8 cellular contexts compared by ENCODE assay signal in the genomic region with DNA sequence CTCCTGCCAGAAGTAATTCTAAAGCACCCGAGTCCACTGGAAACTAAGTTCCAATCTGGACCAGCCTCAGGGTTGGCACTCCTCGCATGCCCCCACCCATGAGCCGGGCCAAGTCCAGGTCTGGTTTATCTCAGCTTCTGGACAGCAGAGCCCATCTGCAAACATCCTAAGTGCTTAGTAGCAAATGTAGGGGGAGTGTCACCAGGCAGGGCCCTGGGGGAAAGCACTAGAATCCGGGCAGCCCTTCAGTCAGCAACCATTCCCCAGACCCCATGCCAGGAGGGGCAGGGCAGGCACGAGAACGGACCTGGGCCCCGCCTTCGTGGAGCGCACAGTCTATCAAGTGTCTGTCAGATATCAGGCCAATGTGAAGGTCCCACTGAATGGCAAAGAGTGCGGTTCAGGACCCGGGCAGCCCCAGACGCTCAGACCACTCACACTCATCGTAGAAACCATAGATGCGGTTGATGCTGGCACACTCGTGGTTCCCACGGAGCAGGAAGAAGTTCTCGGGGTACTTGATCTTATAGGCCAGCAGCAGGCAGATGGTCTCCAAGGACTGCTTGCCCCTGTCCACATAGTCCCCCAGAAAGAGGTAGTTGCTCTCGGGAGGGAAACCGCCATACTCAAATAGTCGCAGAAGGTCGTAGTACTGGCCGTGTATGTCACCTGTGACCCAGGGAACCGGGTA. TPM values are rescaled to one million over a fixed set of nuclear protein-coding genes. Genes with fewer than 3 reads are reported as not detected.
DNase-seq lines count a peak whose midpoint lies in the region; ATAC-seq, FAIRE-seq and TF ChIP-seq lines count a peak whose summit lies in the region.

No MANE protein-coding gene starts in this region.

- FAIRE-seq in bronchial epithelial cell (lab: Jason Lieb, UNC) (no peak), urothelium cell line (lab: Jason Lieb, UNC) (no peak)

- H3K4me3 ChIP-seq in bronchial epithelial cell (ENCODE audit: low read depth, low read length) = peak overlapping the region; percentile 94
- H3K4me3 ChIP-seq in mesendoderm (ENCODE audit: low read length) = peak overlapping the region; percentile 70
- H3K4me3 ChIP-seq in aorta (ENCODE audit: low read length in 2 of 2) = peak overlapping the region; percentile 60 to 66

- CTCF ChIA-PET in activated naive CD4-positive, alpha-beta T cell treated with anti-CD3 and anti-CD28 coated beads for 36 hours (lab: Charles Lee) = interaction anchor here (0.8 to 6.2 kb wide), 10 partner anchors 9 to 161 kb away, joined by 3 to 28 read pairs (median 8); a partner anchor contains a TSS

- WGBS in mesendoderm (ENCODE audit: extremely low coverage, insufficient coverage, low lambda C conversion rate) = no CpG with 5 or more reads among the region's 23 CpGs
- WGBS in aorta, 2 donors = 28 to 31% methylated on average over 23 of the region's 23 CpGs

- H3K4me1 Mint-ChIP-seq in activated naive CD4-positive, alpha-beta T cell treated with anti-CD3 and anti-CD28 coated beads for 36 hours (ENCODE audit: low read depth) = peaks cover 53% of the 10 kb centered on the region

- peak overlapping the region; percentile 89 for H3K9ac ChIP-seq in mesendoderm (ENCODE audit: low read length)

- H2BK120ac ChIP-seq in mesendoderm (ENCODE audit: low read depth, low read length) = no peak overlapping the region

- H3K27me3 Mint-ChIP-seq in activated naive CD4-positive, alpha-beta T cell treated with anti-CD3 and anti-CD28 coated beads for 36 hours (ENCODE audit: low read depth) = no peaks in the 10 kb centered on the region

- H3K4me1 ChIP-seq in mesendoderm (ENCODE audit: control insufficient read depth, low read depth, low read length) = peaks cover 8% of the 10 kb centered on the region
- no peaks in the 10 kb centered on the region for H3K4me1 ChIP-seq in aorta (ENCODE audit: control insufficient read depth in 1 of 2, insufficient read depth in 2 of 2, low read length in 2 of 2)

- no peak overlapping the region for H2BK5ac ChIP-seq in mesendoderm (ENCODE audit: low read length)

- no peak for TF ChIP-seq CTCF in bronchial epithelial cell (IDR thresholded peaks at IDR 0.05; ENCODE audit: insufficient read depth, low read length, severe bottlenecking)

- peak overlapping the region; percentile 67 for H3K27ac Mint-ChIP-seq in activated naive CD4-positive, alpha-beta T cell treated with anti-CD3 and anti-CD28 coated beads for 36 hours

- H3K36me3 ChIP-seq in bronchial epithelial cell (ENCODE audit: control insufficient read depth, insufficient read depth, low read length) (peaks cover 23% of the 10 kb centered on the region), mesendoderm (ENCODE audit: control insufficient read depth, insufficient read depth, low read length) (peaks cover 9% of the 10 kb centered on the region), aorta (ENCODE audit: control insufficient read depth in 1 of 2, insufficient read depth in 2 of 2, low read length in 1 of 2) (peaks cover 4 to 7% of the 10 kb centered on the region in 2 donors)

- H3K4me2 ChIP-seq in mesendoderm (ENCODE audit: low read length) = peak overlapping the region; percentile 84

- H3K4me3 Mint-ChIP-seq in activated naive CD4-positive, alpha-beta T cell treated with anti-CD3 and anti-CD28 coated beads for 36 hours = peak overlapping the region; percentile 72

- H4K8ac ChIP-seq in mesendoderm (ENCODE audit: low read depth, low read length) = no peak overlapping the region

- H4K5ac ChIP-seq in mesendoderm (ENCODE audit: low read length) = no peak overlapping the region

- H2BK15ac ChIP-seq in mesendoderm (replicated peaks; ENCODE audit: low read depth) = no peak overlapping the region

- no peaks in the 10 kb centered on the region for H3K27me3 ChIP-seq in bronchial epithelial cell (ENCODE audit: control insufficient read depth, insufficient read depth, low read length)
- H3K27me3 ChIP-seq in mesendoderm (ENCODE audit: insufficient read depth, low read length, poor library complexity) = no peaks in the 10 kb centered on the region
- H3K27me3 ChIP-seq in aorta (ENCODE audit: control insufficient read depth in 1 of 2, insufficient read depth in 2 of 2, low read length in 1 of 2) = no peaks in the 10 kb centered on the region

- H3K9me3 ChIP-seq in aorta (ENCODE audit: control insufficient read depth, low read length) = no peaks in the 10 kb centered on the region

- H3K23ac ChIP-seq in mesendoderm (ENCODE audit: low read length) = no peak overlapping the region

- ATAC-seq in aorta (ENCODE audit: low FRiP score) = no peak
- no peak for ATAC-seq in HG03432 (IDR thresholded peaks at IDR 0.05; ENCODE audit: unreplicated experiment)

- H3K4ac ChIP-seq in mesendoderm (ENCODE audit: low read depth, low read length) = no peak overlapping the region

- no peak for DNase-seq in activated naive CD4-positive, alpha-beta T cell treated with anti-CD3 and anti-CD28 coated beads for 36 hours
- no peak for DNase-seq in activated naive CD4-positive, alpha-beta T cell (lab: John Stamatoyannopoulos, UW)
- DNase-seq in bronchial epithelial cell (ENCODE audit: low read depth) (no peak), mesendoderm (no peak), aorta (no peak), urothelium cell line (ENCODE audit: low spot score) (no peak)
- no peak for DNase-seq in NK-92 treated with Interleukin-12 subunit alpha and Interleukin-12 subunit beta, amount 100 ng/mL, for 24 hours (lab: John Stamatoyannopoulos, UW)

- H3K27ac ChIP-seq in mesendoderm (ENCODE audit: low read depth, low read length) (no peak overlapping the region), aorta (ENCODE audit: low read depth in 1 of 2, low read length in 2 of 2) (no peak overlapping the region)

- intact Hi-C loops in activated naive CD4-positive, alpha-beta T cell treated with anti-CD3 and anti-CD28 coated beads for 36 hours (cut with micrococcal nuclease) = loop anchor here (5.0 to 10.0 kb wide), 3 partner anchors 133 to 404 kb away; a partner anchor contains a TSS
- intact Hi-C loops in aorta (cut with DNase I) = loop anchor here (5.0 kb wide), 2 partner anchors 67 to 182 kb away; a partner anchor contains a TSS

- peak overlapping the region; percentile 83 for H3K56ac ChIP-seq in mesendoderm (ENCODE audit: low read length)

- peaks cover 17% of the 10 kb centered on the region for H3K79me2 ChIP-seq in mesendoderm (ENCODE audit: control insufficient read depth, insufficient read depth, low read length)

- no peaks in the 10 kb centered on the region for H3K9me3 Mint-ChIP-seq in activated naive CD4-positive, alpha-beta T cell treated with anti-CD3 and anti-CD28 coated beads for 36 hours

- H3K18ac ChIP-seq in mesendoderm (ENCODE audit: low read length) = no peak overlapping the region

- peak overlapping the region; percentile 30 for H2AK5ac ChIP-seq in mesendoderm (ENCODE audit: low read length)

- H3K36me3 Mint-ChIP-seq in activated naive CD4-positive, alpha-beta T cell treated with anti-CD3 and anti-CD28 coated beads for 36 hours (ENCODE audit: low read depth) = peaks cover 26% of the 10 kb centered on the region

- H3K79me1 ChIP-seq in mesendoderm (ENCODE audit: low read length) = peaks cover 14% of the 10 kb centered on the region

RNA-seq across cellular contexts. Expression of a gene that starts 1.3 kb away (rescaled TPM):
- total RNA-seq in activated naive CD4-positive, alpha-beta T cell treated with anti-CD3 and anti-CD28 coated beads for 36 hours = 100 to 1,000 TPM; 202 to 204 TPM
- total RNA-seq in bronchial epithelial cell (209 and 225 TPM in 2 replicates), aorta (10 to 100 TPM; 61.7 to 64.8 TPM)
- polyA plus RNA-seq in mesendoderm (2013, experiment 1 of 2) = 216 TPM
- 212 TPM for polyA plus RNA-seq in mesendoderm (2013, experiment 2 of 2)
- polyA plus RNA-seq in aorta = 10 to 100 TPM; 79.6 to 92.0 TPM

RNA-seq across cellular contexts. Expression of a gene that starts 3.5 kb away (rescaled TPM):
- total RNA-seq in activated naive CD4-positive, alpha-beta T cell treated with anti-CD3 and anti-CD28 coated beads for 36 hours = 10 to 100 TPM; 73.7 to 81.4 TPM
- total RNA-seq in bronchial epithelial cell (not detected in 2 replicates), aorta (1 to 10 TPM; 4.2 to 9.5 TPM)
- 0.39 TPM for polyA plus RNA-seq in mesendoderm (2013, experiment 1 of 2)
- 0.41 TPM for polyA plus RNA-seq in mesendoderm (2013, experiment 2 of 2)
- polyA plus RNA-seq in aorta = 1 to 10 TPM; 1.9 to 2.3 TPM

RNA-seq across cellular contexts. Expression of a gene that starts 8.6 kb away (rescaled TPM):
- 10 to 100 TPM; 29.5 to 30.7 TPM for total RNA-seq in activated naive CD4-positive, alpha-beta T cell treated with anti-CD3 and anti-CD28 coated beads for 36 hours
- total RNA-seq in bronchial epithelial cell = 8.7 and 10.8 TPM in 2 replicates
- 16.4 TPM for polyA plus RNA-seq in mesendoderm (2013, experiment 1 of 2)
- 14.7 TPM for polyA plus RNA-seq in mesendoderm (2013, experiment 2 of 2)
- 10 to 100 TPM; 14.6 to 25.1 TPM for total RNA-seq in aorta
- 10 to 100 TPM in 1 of 2 donors, 1 to 10 TPM in 1; 8.8 to 56.2 TPM for polyA plus RNA-seq in aorta

RNA-seq across cellular contexts. Expression of a gene that starts 15.1 kb away (rescaled TPM):
- 1 to 10 TPM in 1 of 2 experiments, under 1 TPM in 1; 0.91 to 2.0 TPM for total RNA-seq in activated naive CD4-positive, alpha-beta T cell treated with anti-CD3 and anti-CD28 coated beads for 36 hours
- total RNA-seq in bronchial epithelial cell (under 0.01 TPM in 1 of 2 replicates, not detected in the other), aorta (1 to 10 TPM; 7.0 to 9.3 TPM)
- polyA plus RNA-seq in mesendoderm (2013, experiment 1 of 2) = 0.14 TPM
- 0.18 TPM for polyA plus RNA-seq in mesendoderm (2013, experiment 2 of 2)
- 1 to 10 TPM in 1 of 2 donors, under 1 TPM in 1; 0.38 to 8.1 TPM for polyA plus RNA-seq in aorta

RNA-seq across cellular contexts. Expression of a gene that starts 27.0 kb away (rescaled TPM):
- not detected for total RNA-seq in activated naive CD4-positive, alpha-beta T cell treated with anti-CD3 and anti-CD28 coated beads for 36 hours
- total RNA-seq in bronchial epithelial cell = 1.8 and 2.3 TPM in 2 replicates
- 1.3 TPM for polyA plus RNA-seq in mesendoderm (2013, experiment 1 of 2)
- polyA plus RNA-seq in mesendoderm (2013, experiment 2 of 2) = 1.2 TPM
- total RNA-seq in aorta = 10 to 100 TPM in 1 of 2 donors, 1 to 10 TPM in 1; 7.7 to 12.0 TPM
- polyA plus RNA-seq in aorta = 10 to 100 TPM in 1 of 2 donors, 1 to 10 TPM in 1; 2.6 to 19.5 TPM

Comparison
In these comparisons a context has a peak if more than half of its experiments do, and no peak if none do; other contexts are left out.
1. RNA of a gene that starts 3.5 kb away (total RNA-seq): 73.7 to 81.4 TPM in activated naive CD4-positive, alpha-beta T cell treated with anti-CD3 and anti-CD28 coated beads for 36 hours; 4.2 to 9.5 TPM in aorta and not detected in bronchial epithelial cell; every median in the first group is over 4 times any median in the second.
2. Peak in every context shown above with its lines, with median percentiles within 50 percentile points of each other: H3K4me3 ChIP-seq.